Comparison of ENCODE assay signal across 24 cellular contexts in the genomic region with DNA sequence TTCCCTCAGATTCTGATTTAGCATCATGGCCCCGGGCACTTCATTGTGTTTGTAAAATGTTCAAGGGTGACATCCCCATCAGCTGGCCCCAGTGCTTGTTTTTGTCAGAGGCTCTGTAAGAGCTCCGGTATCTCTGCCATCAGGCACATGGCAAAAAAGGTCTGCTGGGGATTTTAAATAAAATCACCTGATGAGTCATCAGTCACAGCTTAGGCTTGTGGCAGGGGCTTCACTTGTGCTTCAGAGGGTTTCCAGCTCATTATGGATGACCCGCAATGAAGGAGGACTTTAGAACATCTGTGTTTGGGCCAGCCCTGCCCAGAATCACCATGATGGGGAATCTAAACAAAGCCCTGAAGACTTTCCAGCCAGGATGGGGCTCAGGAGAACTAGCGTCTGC.
"Had no signal": no experiment of that assay in that cellular context is flagged by ENCODE, and none has a peak within 500 bp of the region (broad histone marks: within the 10 kb centered on the region; RNA-seq: fewer than 3 reads in every experiment).

No MANE protein-coding gene starts in this region.

- H3K36me3 Mint-ChIP-seq: activated naive CD4-positive, alpha-beta T cell treated with anti-CD3 and anti-CD28 coated beads, Interleukin-2, amount 10 ng/mL, durations not matched to agents 7 days and 5 days; stimulated activated memory B cell treated with anti-CD40 and anti-IgM and Interleukin-4, amounts not matched to agents 10 μg/mL and 1 μg/mL and 100 μg/mL, for 72 hours had no signal

- H3K27ac Mint-ChIP-seq: activated naive CD4-positive, alpha-beta T cell treated with anti-CD3 and anti-CD28 coated beads, Interleukin-2, amount 10 ng/mL, durations not matched to agents 7 days and 5 days; effector memory CD8-positive, alpha-beta T cell; stimulated activated memory B cell treated with anti-CD40 and anti-IgM and Interleukin-4, amounts not matched to agents 10 μg/mL and 1 μg/mL and 100 μg/mL, for 72 hours had no signal

- H3K27me3 ChIP-seq: sigmoid colon, tibial nerve had no signal

- H3K4me1 ChIP-seq: parathyroid adenoma had no signal

- H3K4me1 Mint-ChIP-seq: activated naive CD4-positive, alpha-beta T cell treated with anti-CD3 and anti-CD28 coated beads, Interleukin-2, amount 10 ng/mL, durations not matched to agents 7 days and 5 days had no signal

- ATAC-seq: effector memory CD8-positive, alpha-beta T cell; left cardiac atrium; psoas muscle; stimulated activated memory B cell treated with anti-CD40 and anti-IgM and Interleukin-4, amounts not matched to agents 10 μg/mL and 1 μg/mL and 100 μg/mL, for 72 hours had no signal

- H3K4me3 ChIP-seq: psoas muscle, sigmoid colon, tibial nerve had no signal

- H3K27ac ChIP-seq: parathyroid adenoma, psoas muscle, sigmoid colon, tibial nerve had no signal

- H3K36me3 ChIP-seq: sigmoid colon, tibial nerve had no signal

- H3K4me3 Mint-ChIP-seq: activated naive CD4-positive, alpha-beta T cell treated with anti-CD3 and anti-CD28 coated beads, Interleukin-2, amount 10 ng/mL, durations not matched to agents 7 days and 5 days; effector memory CD8-positive, alpha-beta T cell; naive B cell; neural crest cell; stimulated activated memory B cell treated with anti-CD40 and anti-IgM and Interleukin-4, amounts not matched to agents 10 μg/mL and 1 μg/mL and 100 μg/mL, for 72 hours had no signal

- H3K9me3 ChIP-seq: psoas muscle had no signal

- DNase-seq: activated CD4-positive, alpha-beta T cell treated with anti-CD3 and anti-CD28 coated beads for 1 hour; activated CD8-positive, alpha-beta memory T cell treated with anti-CD3 and anti-CD28 coated beads for 24 hours; activated gamma-delta T cell; activated naive CD4-positive, alpha-beta T cell treated with anti-CD3 and anti-CD28 coated beads, Interleukin-2, amount 10 ng/mL, durations not matched to agents 7 days and 5 days; amygdala; caudate nucleus; cortex of kidney; effector memory CD8-positive, alpha-beta T cell; erythroblast; head of caudate nucleus; hippocampal formation; left cardiac atrium; mammary epithelial cell; naive B cell; nucleus accumbens; psoas muscle; sigmoid colon; small intestine; stimulated activated CD4-positive, alpha-beta T cell treated with anti-CD3 and anti-CD28 coated beads, Interleukin-4, amount 100 ng/mL, for 24 hours; T-helper 2 cell had no signal
